In genomic region chr22:40616578-40616977, GRCh38 we compare ENCODE assay signal across 1 cellular context.
TF ChIP-seq lines count a peak whose summit lies in the region.

No MANE protein-coding gene starts in this region.

TF ChIP-seq in WTC11, 78 proteins besides CTCF, POLR2A, EP300 and RAD21 (continued from another document):
- no peak for TF ChIP-seq CDX4 (CRISPR knock-in tag; IDR thresholded peaks at IDR 0.05; ENCODE audit: borderline replicate concordance)
- TF ChIP-seq ZNF317 (CRISPR knock-in tag; IDR thresholded peaks at IDR 0.05; ENCODE audit: borderline replicate concordance, low read depth): no peak
- TF ChIP-seq CREB1 (CRISPR knock-in tag; IDR thresholded peaks at IDR 0.05): no peak
- TF ChIP-seq STAT6 (CRISPR knock-in tag; conservative IDR thresholded peaks at IDR 0.05; ENCODE audit: low read depth): no peak
- TF ChIP-seq E2F5 (CRISPR knock-in tag; IDR thresholded peaks at IDR 0.05): no peak
TF ChIP-seq in WTC11: peak in this region for 0.
